Comparison of ENCODE assay signal across 28 cellular contexts in the genomic region with DNA sequence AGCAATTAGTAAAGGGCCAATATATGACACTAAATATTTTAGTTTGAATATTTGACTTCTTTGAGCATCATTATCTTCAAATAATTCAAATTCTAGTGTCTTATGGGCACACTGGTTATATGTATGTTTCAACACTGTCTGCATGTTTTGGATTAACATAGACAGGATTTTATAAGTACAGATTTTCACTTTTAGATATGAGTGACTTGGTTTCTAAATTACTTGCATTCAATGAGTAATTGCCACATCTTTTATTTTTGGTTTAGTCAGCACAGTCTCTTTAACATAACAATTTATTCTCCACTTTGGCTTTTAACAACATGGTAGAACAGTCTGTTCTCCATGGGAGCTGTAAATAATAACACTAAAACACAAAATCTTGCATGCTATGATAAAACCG.
"Had no signal": no experiment of that assay in that cellular context is flagged by ENCODE, and none has a peak within 500 bp of the region (broad histone marks: within the 10 kb centered on the region; RNA-seq: fewer than 3 reads in every experiment).

No MANE protein-coding gene starts in this region.

- H3K4me1 Mint-ChIP-seq: naive thymus-derived CD8-positive, alpha-beta T cell; nephron progenitor cell had no signal

- H3K4me1 ChIP-seq: esophagus squamous epithelium, lower lobe of right lung, prostate gland, right atrium auricular region, stomach, testis, tibial artery had no signal

- H3K4me2 ChIP-seq: smooth muscle cell had no signal

- FAIRE-seq: endometrium, frontal cortex, keratinocyte, urothelium cell line had no signal

- H3K9me3 ChIP-seq: esophagus squamous epithelium, lower lobe of right lung, prostate gland, right atrium auricular region, stomach, testis, tibial artery had no signal

- ATAC-seq: effector memory CD8-positive, alpha-beta T cell; left ventricle myocardium superior; lower lobe of right lung; naive thymus-derived CD8-positive, alpha-beta T cell; sciatic nerve had no signal

- H3K36me3 ChIP-seq: esophagus squamous epithelium, lower lobe of right lung, prostate gland, right atrium auricular region, stomach, tibial artery had no signal

- H3K36me3 Mint-ChIP-seq: type B pancreatic cell had no signal

- H3K27me3 ChIP-seq: esophagus squamous epithelium, right atrium auricular region, stomach, testis, tibial artery had no signal

- DNase-seq: dermis blood vessel endothelial cell; effector memory CD8-positive, alpha-beta T cell; erythroblast; esophagus squamous epithelium; head of caudate nucleus; left ventricle myocardium superior; lower lobe of right lung; naive thymus-derived CD8-positive, alpha-beta T cell; nephron progenitor cell; nucleus accumbens; stimulated activated CD4-positive, alpha-beta T cell treated with anti-CD3 and anti-CD28 coated beads, Interleukin-12 subunit alpha, Interleukin-12 subunit beta, amount 100 ng/mL, for 4 hours; stimulated activated CD4-positive, alpha-beta T cell treated with anti-CD3 and anti-CD28 coated beads, Interleukin-1b, Interleukin-23, amount 100 ng/mL, for 48 hours; stimulated activated CD4-positive, alpha-beta T cell treated with anti-CD3 and anti-CD28 coated beads, Interleukin-4, amount 100 ng/mL, for 1 hour; stimulated activated CD8-positive, alpha-beta memory T cell treated with anti-CD3 and anti-CD28 coated beads, Interleukin-4, amount 100 ng/mL, for 48 hours; stimulated activated naive CD4-positive, alpha-beta T cell treated with Interleukin-2 at 50 U/mL for 16 hours; stomach; testis; tibial artery had no signal

- H3K27ac Mint-ChIP-seq: effector memory CD8-positive, alpha-beta T cell; naive thymus-derived CD8-positive, alpha-beta T cell; nephron progenitor cell; type B pancreatic cell had no signal

- H3K4me3 Mint-ChIP-seq: effector memory CD8-positive, alpha-beta T cell; naive thymus-derived CD8-positive, alpha-beta T cell; nephron progenitor cell; type B pancreatic cell had no signal

- H3K27ac ChIP-seq: coronary artery, esophagus squamous epithelium, lower lobe of right lung, prostate gland, right atrium auricular region, stomach, testis, tibial artery had no signal

- H3K27me3 Mint-ChIP-seq: effector memory CD8-positive, alpha-beta T cell; type B pancreatic cell had no signal

- H3K4me3 ChIP-seq: coronary artery, esophagus squamous epithelium, lower lobe of right lung, prostate gland, right atrium auricular region, smooth muscle cell, stomach, testis, tibial artery had no signal
